Comparison of ENCODE assay signal across 29 cellular contexts in genomic region chr5:125826214-125826613, GRCh38.
"Had no signal": no experiment of that assay in that cellular context is flagged by ENCODE, and none has a peak within 500 bp of the region (broad histone marks: within the 10 kb centered on the region; RNA-seq: fewer than 3 reads in every experiment).

No MANE protein-coding gene starts in this region.

- ATAC-seq: activated CD8-positive, alpha-beta memory T cell treated with anti-CD3 and anti-CD28 coated beads, Interleukin-2, amount 10 ng/mL, durations not matched to agents 7 days and 5 days; activated naive CD8-positive, alpha-beta T cell treated with anti-CD3 and anti-CD28 coated beads, Interleukin-2, amount 50 U/mL, for 24 hours; body of pancreas had no signal

- H3K4me3 Mint-ChIP-seq: activated CD8-positive, alpha-beta memory T cell treated with anti-CD3 and anti-CD28 coated beads, Interleukin-2, amount 10 ng/mL, durations not matched to agents 7 days and 5 days; activated naive CD4-positive, alpha-beta T cell treated with anti-CD3 and anti-CD28 coated beads, Interleukin-2, amount 50 U/mL, for 24 hours; activated naive CD8-positive, alpha-beta T cell treated with anti-CD3 and anti-CD28 coated beads, Interleukin-2, amount 50 U/mL, for 24 hours; activated T-cell treated with anti-CD3 and anti-CD28 coated beads, Interleukin-2, amount 50 U/mL, for 24 hours; activated T-helper 1 cell treated with anti-CD3 and anti-CD28 coated beads, Interleukin-12 subunit alpha, Interleukin-12 subunit beta, Interleukin-2, Interleukin-4 antibody, amounts not matched to agents 30 ng/mL and 10 ng/mL and 1 ng/mL, durations not matched to agents 14 hours and 24 hours and 36 hours had no signal

- H3K4me2 ChIP-seq: SK-N-SH had no signal

- H3K4me1 Mint-ChIP-seq: activated CD8-positive, alpha-beta memory T cell treated with anti-CD3 and anti-CD28 coated beads, Interleukin-2, amount 10 ng/mL, durations not matched to agents 7 days and 5 days; activated naive CD4-positive, alpha-beta T cell treated with anti-CD3 and anti-CD28 coated beads, Interleukin-2, amount 50 U/mL, for 24 hours; activated naive CD8-positive, alpha-beta T cell treated with anti-CD3 and anti-CD28 coated beads, Interleukin-2, amount 50 U/mL, for 24 hours had no signal

- H3K27me3 ChIP-seq: ascending aorta, body of pancreas, Peyer's patch, SJCRH30 had no signal

- H3K36me3 ChIP-seq: ascending aorta, Peyer's patch, SJCRH30 had no signal

- H3K27ac ChIP-seq: ascending aorta, body of pancreas, Peyer's patch, RWPE1, SJCRH30 had no signal

- H3K4me3 ChIP-seq: ascending aorta, body of pancreas, Peyer's patch, SJCRH30 had no signal

- H3K27ac Mint-ChIP-seq: activated CD8-positive, alpha-beta memory T cell treated with anti-CD3 and anti-CD28 coated beads, Interleukin-2, amount 10 ng/mL, durations not matched to agents 7 days and 5 days; activated naive CD4-positive, alpha-beta T cell treated with anti-CD3 and anti-CD28 coated beads, Interleukin-2, amount 50 U/mL, for 24 hours; activated naive CD8-positive, alpha-beta T cell treated with anti-CD3 and anti-CD28 coated beads, Interleukin-2, amount 50 U/mL, for 24 hours; activated T-cell treated with anti-CD3 and anti-CD28 coated beads, Interleukin-2, amount 50 U/mL, for 24 hours; activated T-helper 1 cell treated with anti-CD3 and anti-CD28 coated beads, Interleukin-12 subunit alpha, Interleukin-12 subunit beta, Interleukin-2, Interleukin-4 antibody, amounts not matched to agents 30 ng/mL and 10 ng/mL and 1 ng/mL, durations not matched to agents 14 hours and 24 hours and 36 hours had no signal

- H3K9me3 ChIP-seq: ascending aorta, Peyer's patch, SJCRH30, SK-N-SH had no signal

- H3K4me1 ChIP-seq: ascending aorta, body of pancreas, Peyer's patch, SJCRH30 had no signal

- DNase-seq: activated CD4-positive, alpha-beta T cell treated with anti-CD3 and anti-CD28 coated beads for 48 hours; activated CD4-positive, alpha-beta T cell treated with anti-CD3 and anti-CD28 coated beads, Interleukin-2, amount 50 U/mL, for 4 hours; activated CD4-positive, CD25-positive, alpha-beta regulatory T cell treated with anti-CD3 and anti-CD28 coated beads, Interleukin-2, amount 50 U/mL, for 72 hours; activated CD8-positive, alpha-beta memory T cell treated with anti-CD3 and anti-CD28 coated beads, Interleukin-2, amount 10 ng/mL, durations not matched to agents 7 days and 5 days; activated effector memory CD4-positive, alpha-beta T cell treated with Interleukin-2 at 50 U/mL for 16 hours; activated naive CD4-positive, alpha-beta T cell; activated naive CD8-positive, alpha-beta T cell treated with anti-CD3 and anti-CD28 coated beads, Interleukin-2, amount 50 U/mL, for 24 hours; activated T-cell treated with anti-CD3 and anti-CD28 coated beads, Interleukin-2, amount 50 U/mL, for 24 hours; amniotic stem cell; body of pancreas; central memory CD4-positive, alpha-beta T cell; NCI-H1092; NCI-H1417; NCI-H1694; NCI-H2029; NCI-H2107; NCI-H2171 treated with DMSO at 0.1 percent for 48 hours; NCI-H226; NCI-H526; NCI-H774; Peyer's patch; Right ventricle myocardium superior; SJCRH30; SK-N-SH; T-helper 1 cell had no signal

- H3K27me3 Mint-ChIP-seq: activated CD8-positive, alpha-beta memory T cell treated with anti-CD3 and anti-CD28 coated beads, Interleukin-2, amount 10 ng/mL, durations not matched to agents 7 days and 5 days; activated naive CD4-positive, alpha-beta T cell treated with anti-CD3 and anti-CD28 coated beads, Interleukin-2, amount 50 U/mL, for 24 hours; activated naive CD8-positive, alpha-beta T cell treated with anti-CD3 and anti-CD28 coated beads, Interleukin-2, amount 50 U/mL, for 24 hours; activated T-cell treated with anti-CD3 and anti-CD28 coated beads, Interleukin-2, amount 50 U/mL, for 24 hours had no signal

- H3K9ac ChIP-seq: SK-N-SH had no signal

- H3K36me3 Mint-ChIP-seq: activated CD8-positive, alpha-beta memory T cell treated with anti-CD3 and anti-CD28 coated beads, Interleukin-2, amount 10 ng/mL, durations not matched to agents 7 days and 5 days; activated naive CD4-positive, alpha-beta T cell treated with anti-CD3 and anti-CD28 coated beads, Interleukin-2, amount 50 U/mL, for 24 hours had no signal
